19 cellular contexts compared by ENCODE assay signal in genomic region chr7:22419488-22419887, GRCh38.
DNase-seq lines count a peak whose midpoint lies in the region; ATAC-seq, FAIRE-seq and TF ChIP-seq lines count a peak whose summit lies in the region.
"Had no signal": no experiment of that assay in that cellular context is flagged by ENCODE, and none has a peak within 500 bp of the region (broad histone marks: within the 10 kb centered on the region; RNA-seq: fewer than 3 reads in every experiment).

No MANE protein-coding gene starts in this region.

- H3K27me3 ChIP-seq in gastrocnemius medialis = no peaks in the 10 kb centered on the region

- TF ChIP-seq POLR2A in GM12891 (IDR thresholded peaks at IDR 0.05; ENCODE audit: low read depth, low read length) (no peak), gastrocnemius medialis (IDR thresholded peaks at IDR 0.05) (no peak)

- peak; percentile 54 for FAIRE-seq in GM12891 (lab: Jason Lieb, UNC)
- FAIRE-seq: GM12892, HTR-8/SVneo had no signal

- in situ Hi-C loops in gastrocnemius medialis (cut with MboI; ENCODE audit: low sequenced_read_pairs in 4 of 4) = no loop called here

- peaks cover 3 to 4% (median 3%) of the 10 kb centered on the region in 3 donors for H3K27me3 Mint-ChIP-seq in immature natural killer cell (ENCODE audit: low read depth in 3 of 3)

- H3K27ac Mint-ChIP-seq in immature natural killer cell = no peak overlapping the region
- H3K27ac Mint-ChIP-seq: GM23338 had no signal

- H3K36me3 ChIP-seq in gastrocnemius medialis = no peaks in the 10 kb centered on the region

- peaks cover 7 to 20% of the 10 kb centered on the region in 2 donors for H3K4me1 ChIP-seq in gastrocnemius medialis

- H3K4me3 ChIP-seq in gastrocnemius medialis = no peak overlapping the region
- H3K4me3 ChIP-seq: GM23338, SK-N-MC had no signal

- no peaks in the 10 kb centered on the region for H3K36me3 Mint-ChIP-seq in immature natural killer cell

- no peaks in the 10 kb centered on the region for H3K9me3 Mint-ChIP-seq in immature natural killer cell
- H3K9me3 Mint-ChIP-seq: GM23338 had no signal

- no peaks in the 10 kb centered on the region for H3K9me3 ChIP-seq in gastrocnemius medialis

- H3K4me1 Mint-ChIP-seq in immature natural killer cell = no peaks in the 10 kb centered on the region

- no peak overlapping the region for H3K27ac ChIP-seq in gastrocnemius medialis
- H3K27ac ChIP-seq: SK-N-MC had no signal

- DNase-seq in NCI-H2107 treated with DMSO at 0.1 percent for 48 hours (lab: John Stamatoyannopoulos, UW; ENCODE audit: unreplicated experiment) = peak; percentile 25
- no peak for DNase-seq in NCI-H2107 (lab: John Stamatoyannopoulos, UW)
- no peak for DNase-seq in GM12891 (ENCODE audit: insufficient read length, low spot score)
- DNase-seq in NCI-H774 (lab: John Stamatoyannopoulos, UW) = peak; percentile 20
- DNase-seq in gastrocnemius medialis = no peak
- DNase-seq in SK-N-DZ (ENCODE audit: low spot score) = no peak
- DNase-seq in immature natural killer cell = no peak
- DNase-seq in epidermal melanocyte (ENCODE audit: insufficient read length, low spot score) = no peak
- DNase-seq: C1 segment of cervical spinal cord, DMS79, KBM-7, NCI-H187 treated with DMSO at 0.1 percent for 48 hours, NCI-H524, PC-3, T-helper 1 cell had no signal

- peak; percentile 44 for ATAC-seq in gastrocnemius medialis
- ATAC-seq: GM23338, PC-3 had no signal

- no peak overlapping the region for H3K4me3 Mint-ChIP-seq in immature natural killer cell
- H3K4me3 Mint-ChIP-seq: GM23338 had no signal

- intact Hi-C loops in gastrocnemius medialis (cut with DNase I; ENCODE audit: low total_unique reads) = no loop called here

- no peak for TF ChIP-seq CTCF in gastrocnemius medialis (IDR thresholded peaks at IDR 0.05 in 4 of 5, conservative IDR thresholded peaks at IDR 0.05 in 1 of 5)

TF ChIP-seq in GM12891, 5 proteins besides CTCF, POLR2A, EP300 and RAD21:
- TF ChIP-seq PAX5 (IDR thresholded peaks at IDR 0.05; ENCODE audit: insufficient read depth, low read length, severe bottlenecking) (no peak), POU2F2 (IDR thresholded peaks at IDR 0.05; ENCODE audit: low read depth, low read length) (no peak)

Comparison
In these comparisons a context has a peak if more than half of its experiments do, and no peak if none do; other contexts are left out.
1. DNase-seq: peak in NCI-H2107 treated with DMSO at 0.1 percent for 48 hours (single experiment) and NCI-H774 (single experiment); none in NCI-H2107 (single experiment), GM12891 (single experiment), gastrocnemius medialis (0 of 2), SK-N-DZ (single experiment), immature natural killer cell (0 of 3) and epidermal melanocyte (single experiment).